In genomic region chr5:111779260-111780254, GRCh38 we compare ENCODE assay signal across 16 cellular contexts. TPM values are rescaled to one million over a fixed set of nuclear protein-coding genes. Genes with fewer than 3 reads are reported as not detected.
A peak's percentile ranks its signal among the peaks of the same experiment; 100 is the strongest.
DNase-seq lines count a peak whose midpoint lies in the region; ATAC-seq and TF ChIP-seq lines count a peak whose summit lies in the region.
"Had no signal": no experiment of that assay in that cellular context is flagged by ENCODE, and none has a peak within 500 bp of the region (broad histone marks: within the 10 kb centered on the region; RNA-seq: fewer than 3 reads in every experiment).

No MANE protein-coding gene starts in this region.

- no peaks in the 10 kb centered on the region for H3K79me2 ChIP-seq in neural progenitor cell (ENCODE audit: low read depth)

- H3K36me3 Mint-ChIP-seq in stimulated activated effector memory CD8-positive, alpha-beta T cell treated with anti-CD3 and anti-CD28 coated beads, Interleukin-12 subunit alpha, Interleukin-12 subunit beta, amount 100 ng/mL, for 72 hours, result no peaks in the 10 kb centered on the region
- no peaks in the 10 kb centered on the region for H3K36me3 Mint-ChIP-seq in neural progenitor cell

- no peak overlapping the region for H3K9ac ChIP-seq in SK-N-MC (ENCODE audit: insufficient read length)
- no peak overlapping the region for H3K9ac ChIP-seq in neural progenitor cell

- no peaks in the 10 kb centered on the region for H3F3A ChIP-seq in neural progenitor cell (ENCODE audit: low read depth)

- H3K4me3 Mint-ChIP-seq in stimulated activated effector memory CD8-positive, alpha-beta T cell treated with anti-CD3 and anti-CD28 coated beads, Interleukin-12 subunit alpha, Interleukin-12 subunit beta, amount 100 ng/mL, for 72 hours, result no peak overlapping the region
- H3K4me3 Mint-ChIP-seq in neural progenitor cell, result no peak overlapping the region
- H3K4me3 Mint-ChIP-seq: activated T-cell treated with anti-CD3 and anti-CD28 coated beads, Interleukin-2, amount 50 U/mL, for 24 hours had no signal

- H3K36me3 ChIP-seq in SK-N-MC (ENCODE audit: insufficient read depth, low read length) (no peaks in the 10 kb centered on the region), neural progenitor cell (no peaks in the 10 kb centered on the region)
- H3K36me3 ChIP-seq: HAP-1, SJSA1 had no signal

- no peak overlapping the region for H3K4me2 ChIP-seq in neural progenitor cell

- no peak for TF ChIP-seq CTCF in neural progenitor cell (IDR thresholded peaks at IDR 0.05)

- H3K27ac Mint-ChIP-seq in stimulated activated effector memory CD8-positive, alpha-beta T cell treated with anti-CD3 and anti-CD28 coated beads, Interleukin-12 subunit alpha, Interleukin-12 subunit beta, amount 100 ng/mL, for 72 hours, result no peak overlapping the region
- H3K27ac Mint-ChIP-seq in neural progenitor cell, result no peak overlapping the region
- H3K27ac Mint-ChIP-seq: activated T-cell treated with anti-CD3 and anti-CD28 coated beads, Interleukin-2, amount 50 U/mL, for 24 hours had no signal

- H4K20me1 ChIP-seq in neural progenitor cell (ENCODE audit: low read depth), result no peaks in the 10 kb centered on the region

- H3K9me3 ChIP-seq in SK-N-MC (ENCODE audit: low read depth, low read length) (no peaks in the 10 kb centered on the region), neural progenitor cell (ENCODE audit: low read depth) (no peaks in the 10 kb centered on the region)
- H3K9me3 ChIP-seq: HAP-1, SJSA1 had no signal

- H3K27me3 Mint-ChIP-seq in neural progenitor cell (ENCODE audit: insufficient read depth, low read depth), result no peaks in the 10 kb centered on the region
- H3K27me3 Mint-ChIP-seq: activated T-cell treated with anti-CD3 and anti-CD28 coated beads, Interleukin-2, amount 50 U/mL, for 24 hours had no signal

- H2AFZ ChIP-seq in neural progenitor cell (replicated peaks), result no peak overlapping the region

- H3K4me3 ChIP-seq in SK-N-MC (peak overlapping the region; percentile 55), neural progenitor cell (no peak overlapping the region)
- H3K4me3 ChIP-seq: GM12878, HAP-1, SJSA1 had no signal

- H3K27me3 ChIP-seq in neural progenitor cell, result no peaks in the 10 kb centered on the region
- H3K27me3 ChIP-seq: SJSA1 had no signal

- in situ Hi-C loops in KBM-7 (cut with MboI; ENCODE audit: low pct_unique_long_range_greater_than_20kb, low sequenced_read_pairs), result no loop called here

- H3K4me1 Mint-ChIP-seq in stimulated activated effector memory CD8-positive, alpha-beta T cell treated with anti-CD3 and anti-CD28 coated beads, Interleukin-12 subunit alpha, Interleukin-12 subunit beta, amount 100 ng/mL, for 72 hours, result no peaks in the 10 kb centered on the region
- H3K4me1 Mint-ChIP-seq in neural progenitor cell, result peaks cover 7% of the 10 kb centered on the region

- H3K9me3 Mint-ChIP-seq in stimulated activated effector memory CD8-positive, alpha-beta T cell treated with anti-CD3 and anti-CD28 coated beads, Interleukin-12 subunit alpha, Interleukin-12 subunit beta, amount 100 ng/mL, for 72 hours, result no peaks in the 10 kb centered on the region
- H3K9me3 Mint-ChIP-seq in neural progenitor cell, result no peaks in the 10 kb centered on the region
- H3K9me3 Mint-ChIP-seq: activated T-cell treated with anti-CD3 and anti-CD28 coated beads, Interleukin-2, amount 50 U/mL, for 24 hours had no signal

- peak; percentile 4 for DNase-seq in DMS79 (lab: John Stamatoyannopoulos, UW)
- DNase-seq in KBM-7, result peak; percentile 42
- no peak for DNase-seq in SK-N-MC (ENCODE audit: low read depth, low spot score)
- peak; percentile 25 for DNase-seq in kidney tubule cell (ENCODE audit: low spot score)
- no peak for DNase-seq in stimulated activated effector memory CD8-positive, alpha-beta T cell treated with anti-CD3 and anti-CD28 coated beads, Interleukin-12 subunit alpha, Interleukin-12 subunit beta, amount 100 ng/mL, for 72 hours (ENCODE audit: low spot score in 2 of 2)
- DNase-seq in stimulated activated CD4-positive, alpha-beta T cell treated with anti-CD3 and anti-CD28 coated beads, Interleukin-2, amount 100 ng/mL, for 48 hours, result no peak
- DNase-seq in HUDEP-2 (lab: John Stamatoyannopoulos, UW; ENCODE audit: unreplicated experiment in 76 of 76), result no peak
- DNase-seq in neural progenitor cell (ENCODE audit: low spot score), result no peak
- DNase-seq: activated T-cell treated with anti-CD3 and anti-CD28 coated beads, Interleukin-2, amount 50 U/mL, for 24 hours; COR-L47; right cardiac atrium; substantia nigra had no signal

- H3K27ac ChIP-seq in SK-N-MC, result peak overlapping the region; percentile 62
- H3K27ac ChIP-seq in neural progenitor cell, result no peak overlapping the region
- H3K27ac ChIP-seq: SJSA1 had no signal

- ATAC-seq in stimulated activated effector memory CD8-positive, alpha-beta T cell treated with anti-CD3 and anti-CD28 coated beads, Interleukin-12 subunit alpha, Interleukin-12 subunit beta, amount 100 ng/mL, for 72 hours, result no peak
- ATAC-seq: activated CD4-positive, CD25-positive, alpha-beta regulatory T cell treated with anti-CD3 and anti-CD28 coated beads, Interleukin-2, amount 50 U/mL, for 24 hours; GM12878; right cardiac atrium had no signal

- H3K4me1 ChIP-seq in neural progenitor cell, result peaks cover 10% of the 10 kb centered on the region

RNA-seq across cellular contexts. Expression of gene NREP, which starts 22.6 kb away (rescaled TPM):
- total RNA-seq in neural progenitor cell (ENCODE audit: low replicate concordance), result 426 and 465 TPM in 2 replicates

Comparison
In these comparisons a context has a peak if more than half of its experiments do, and no peak if none do; other contexts are left out.
1. DNase-seq: peak in DMS79 (single experiment), KBM-7 (single experiment) and kidney tubule cell (single experiment); none in SK-N-MC (single experiment), stimulated activated effector memory CD8-positive, alpha-beta T cell treated with anti-CD3 and anti-CD28 coated beads, Interleukin-12 subunit alpha, Interleukin-12 subunit beta, amount 100 ng/mL, for 72 hours (0 of 2), stimulated activated CD4-positive, alpha-beta T cell treated with anti-CD3 and anti-CD28 coated beads, Interleukin-2, amount 100 ng/mL, for 48 hours (0 of 2), HUDEP-2 (0 of 76) and neural progenitor cell (single experiment).